11 cellular contexts compared by ENCODE assay signal in the genomic region with DNA sequence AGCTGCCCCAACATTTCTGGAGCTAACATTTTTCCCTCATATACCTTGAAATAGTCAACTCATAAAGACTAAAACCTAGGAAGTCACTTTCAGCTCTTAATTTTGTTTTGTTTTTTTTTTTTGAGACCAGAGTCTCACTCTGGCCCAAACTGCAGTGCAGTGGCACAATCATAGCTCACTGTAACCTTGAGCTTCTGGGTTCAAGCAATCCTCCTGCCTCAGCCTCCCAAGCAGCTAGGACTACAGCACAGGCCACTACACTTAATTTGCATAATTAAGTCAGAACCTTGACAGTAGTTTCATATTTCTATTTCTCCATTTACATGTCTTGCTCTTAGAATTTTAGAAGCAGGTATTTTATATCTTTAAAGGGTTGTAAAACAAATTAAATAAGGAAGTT.
"Had no signal": no experiment of that assay in that cellular context is flagged by ENCODE, and none has a peak within 500 bp of the region (broad histone marks: within the 10 kb centered on the region; RNA-seq: fewer than 3 reads in every experiment).

No MANE protein-coding gene starts in this region.

- H3K36me3 ChIP-seq: adrenal gland, tibial artery had no signal

- H3K27ac ChIP-seq: coronary artery, tibial artery had no signal

- H3K4me3 Mint-ChIP-seq: activated naive CD4-positive, alpha-beta T cell treated with anti-CD3 and anti-CD28 coated beads for 36 hours had no signal

- H3K4me3 ChIP-seq: adrenal gland, coronary artery, skin epidermis, tibial artery had no signal

- H3K9me3 Mint-ChIP-seq: activated naive CD4-positive, alpha-beta T cell treated with anti-CD3 and anti-CD28 coated beads for 36 hours had no signal

- H3K27ac Mint-ChIP-seq: activated naive CD4-positive, alpha-beta T cell treated with anti-CD3 and anti-CD28 coated beads for 36 hours had no signal

- H3K9me3 ChIP-seq: adrenal gland, tibial artery had no signal

- DNase-seq: activated CD4-positive, alpha-beta T cell treated with anti-CD3 and anti-CD28 coated beads for 1 hour; activated CD4-positive, alpha-beta T cell treated with anti-CD3 and anti-CD28 coated beads, Interleukin-2, amount 50 U/mL, for 48 hours; activated naive CD4-positive, alpha-beta T cell treated with anti-CD3 and anti-CD28 coated beads for 36 hours; adrenal gland; effector CD4-positive, alpha-beta T cell; hypothalamus; kidney glomerular epithelial cell; T-helper 9 cell; tibial artery had no signal
